Comparison of ENCODE assay signal across 17 cellular contexts in genomic region chr4:73533515-73534422, GRCh38. TPM values are rescaled to one million over a fixed set of nuclear protein-coding genes. Genes with fewer than 3 reads are reported as not detected.
"Had no signal": no experiment of that assay in that cellular context is flagged by ENCODE, and none has a peak within 500 bp of the region (broad histone marks: within the 10 kb centered on the region; RNA-seq: fewer than 3 reads in every experiment).

No MANE protein-coding gene starts in this region.

- ATAC-seq: activated naive CD8-positive, alpha-beta T cell treated with anti-CD3 and anti-CD28 coated beads, Interleukin-2, amount 50 U/mL, for 24 hours; esophagus mucosa; left cardiac atrium; natural killer cell; psoas muscle had no signal

- DNase-seq: activated CD4-positive, alpha-beta memory T cell treated with anti-CD3 and anti-CD28 coated beads for 36 hours; activated CD4-positive, CD25-positive, alpha-beta regulatory T cell treated with anti-CD3 and anti-CD28 coated beads, Interleukin-2, amount 50 U/mL, for 72 hours; activated naive CD8-positive, alpha-beta T cell treated with anti-CD3 and anti-CD28 coated beads, Interleukin-2, amount 50 U/mL, for 24 hours; activated T-cell treated with anti-CD3 and anti-CD28 coated beads, Interleukin-2, amount 50 U/mL, for 48 hours; caudate nucleus; cortex of kidney; immature natural killer cell; left cardiac atrium; natural killer cell; occipital lobe; psoas muscle; stimulated activated CD4-positive, alpha-beta T cell treated with anti-CD3 and anti-CD28 coated beads, Interleukin-15, amount 100 ng/mL, for 24 hours; stimulated activated CD4-positive, alpha-beta T cell treated with anti-CD3 and anti-CD28 coated beads, Interleukin-4, amount 100 ng/mL, for 24 hours; testis had no signal

- H3K27ac ChIP-seq: psoas muscle, testis had no signal

- H3K4me1 Mint-ChIP-seq: activated naive CD8-positive, alpha-beta T cell treated with anti-CD3 and anti-CD28 coated beads, Interleukin-2, amount 50 U/mL, for 24 hours; immature natural killer cell; natural killer cell had no signal

- H3K4me3 ChIP-seq: psoas muscle, testis had no signal

- H3K27me3 ChIP-seq: testis had no signal

- H3K4me1 ChIP-seq: psoas muscle, testis had no signal

- H3K27ac Mint-ChIP-seq: activated CD4-positive, alpha-beta memory T cell treated with anti-CD3 and anti-CD28 coated beads for 36 hours; activated naive CD8-positive, alpha-beta T cell treated with anti-CD3 and anti-CD28 coated beads, Interleukin-2, amount 50 U/mL, for 24 hours; immature natural killer cell; natural killer cell; stimulated activated naive CD8-positive, alpha-beta T cell treated with anti-CD3 and anti-CD28 coated beads, Interleukin-15, Interleukin-2, amounts not matched to agents 100 ng/mL and 50 ng/mL, for 24 hours had no signal

- H3K4me3 Mint-ChIP-seq: activated CD4-positive, alpha-beta memory T cell treated with anti-CD3 and anti-CD28 coated beads for 36 hours; activated naive CD8-positive, alpha-beta T cell treated with anti-CD3 and anti-CD28 coated beads, Interleukin-2, amount 50 U/mL, for 24 hours; immature natural killer cell; natural killer cell; stimulated activated naive CD8-positive, alpha-beta T cell treated with anti-CD3 and anti-CD28 coated beads, Interleukin-15, Interleukin-2, amounts not matched to agents 100 ng/mL and 50 ng/mL, for 24 hours had no signal

- H3K36me3 Mint-ChIP-seq: activated CD4-positive, alpha-beta memory T cell treated with anti-CD3 and anti-CD28 coated beads for 36 hours; immature natural killer cell; natural killer cell had no signal

- H3K9me3 ChIP-seq: psoas muscle, testis had no signal

- H3K9me3 Mint-ChIP-seq: activated CD4-positive, alpha-beta memory T cell treated with anti-CD3 and anti-CD28 coated beads for 36 hours; activated naive CD8-positive, alpha-beta T cell treated with anti-CD3 and anti-CD28 coated beads, Interleukin-2, amount 50 U/mL, for 24 hours; natural killer cell; stimulated activated naive CD8-positive, alpha-beta T cell treated with anti-CD3 and anti-CD28 coated beads, Interleukin-15, Interleukin-2, amounts not matched to agents 100 ng/mL and 50 ng/mL, for 24 hours had no signal

- H3K27me3 Mint-ChIP-seq: stimulated activated naive CD8-positive, alpha-beta T cell treated with anti-CD3 and anti-CD28 coated beads, Interleukin-15, Interleukin-2, amounts not matched to agents 100 ng/mL and 50 ng/mL, for 24 hours had no signal

RNA-seq across cellular contexts. Expression of gene AFM, which starts 52.2 kb away (rescaled TPM):
- total RNA-seq: activated CD4-positive, alpha-beta memory T cell treated with anti-CD3 and anti-CD28 coated beads for 36 hours; esophagus mucosa; left cardiac atrium; natural killer cell; occipital lobe; psoas muscle; ureter had no signal
- polyA plus RNA-seq: immature natural killer cell, psoas muscle had no signal
